Comparison of ENCODE assay signal across 1 cellular context in the genomic region with DNA sequence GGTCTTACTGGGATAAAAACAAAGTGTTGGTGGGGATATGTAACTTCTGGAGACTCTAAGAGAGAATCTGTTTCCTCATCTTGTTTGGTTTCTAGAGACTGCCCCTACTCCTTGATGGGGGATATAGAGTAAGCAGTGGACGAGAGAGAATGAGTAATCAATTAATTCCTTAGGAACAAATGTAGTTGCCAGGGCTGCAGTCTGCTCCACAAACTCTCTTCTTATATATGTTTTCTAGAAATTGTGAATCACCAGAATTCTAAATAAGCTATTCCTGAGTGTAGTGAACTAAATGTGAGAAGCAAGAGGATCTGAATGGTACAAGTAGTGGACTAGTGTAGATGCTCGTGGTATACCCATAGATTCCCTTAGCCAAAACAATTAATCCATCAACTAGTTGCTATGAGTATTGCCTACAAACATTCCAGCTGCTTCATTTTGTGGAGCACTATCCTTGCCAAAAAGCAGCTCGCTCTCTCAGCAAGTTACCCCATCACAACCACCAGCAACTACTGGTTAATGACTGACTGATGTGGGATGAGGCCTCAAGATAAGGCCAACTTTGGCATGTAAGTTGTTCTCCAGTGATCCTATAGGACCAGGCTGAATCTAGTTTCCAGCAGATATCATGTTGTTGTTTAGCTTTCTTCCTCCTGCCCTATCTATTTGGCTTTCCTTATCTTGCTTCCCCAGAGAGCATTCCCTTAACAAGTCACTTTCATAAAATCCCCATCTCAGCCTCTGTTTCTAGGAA.
TF ChIP-seq lines count a peak whose summit lies in the region.

No MANE protein-coding gene starts in this region.

TF ChIP-seq in H1, 55 proteins besides CTCF, POLR2A, EP300 and RAD21 (continued from another document):
- TF ChIP-seq MAX (IDR thresholded peaks at IDR 0.05), result no peak
